In the genomic region with DNA sequence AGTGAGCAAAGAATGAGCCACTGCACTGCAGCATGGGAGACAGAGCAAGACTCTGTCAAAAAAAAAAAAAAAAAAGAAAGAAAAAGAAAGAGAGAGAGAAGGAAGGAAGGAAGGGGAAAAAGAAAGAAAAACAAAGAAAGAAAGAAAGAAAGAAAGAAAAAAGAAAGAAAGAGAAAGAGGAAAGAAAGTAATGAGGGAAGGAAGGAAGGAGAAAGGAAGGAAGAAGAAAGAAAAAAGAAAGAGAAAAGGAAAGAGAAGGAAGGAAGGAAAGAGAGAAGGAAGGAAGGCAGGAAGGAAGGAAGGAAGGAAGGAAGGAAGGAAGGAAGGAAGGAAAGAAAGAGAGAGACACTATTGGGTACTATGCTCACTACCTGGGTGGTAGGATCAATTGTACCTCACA, we compare ENCODE assay signal across 1 cellular context.
TF ChIP-seq lines count a peak whose summit lies in the region.

No MANE protein-coding gene starts in this region.

TF ChIP-seq in K562, 482 proteins besides CTCF, POLR2A, EP300 and RAD21:
- no peak for TF ChIP-seq ZNF431 (CRISPR knock-in tag; IDR thresholded peaks at IDR 0.05)
- TF ChIP-seq, protein P1, sequence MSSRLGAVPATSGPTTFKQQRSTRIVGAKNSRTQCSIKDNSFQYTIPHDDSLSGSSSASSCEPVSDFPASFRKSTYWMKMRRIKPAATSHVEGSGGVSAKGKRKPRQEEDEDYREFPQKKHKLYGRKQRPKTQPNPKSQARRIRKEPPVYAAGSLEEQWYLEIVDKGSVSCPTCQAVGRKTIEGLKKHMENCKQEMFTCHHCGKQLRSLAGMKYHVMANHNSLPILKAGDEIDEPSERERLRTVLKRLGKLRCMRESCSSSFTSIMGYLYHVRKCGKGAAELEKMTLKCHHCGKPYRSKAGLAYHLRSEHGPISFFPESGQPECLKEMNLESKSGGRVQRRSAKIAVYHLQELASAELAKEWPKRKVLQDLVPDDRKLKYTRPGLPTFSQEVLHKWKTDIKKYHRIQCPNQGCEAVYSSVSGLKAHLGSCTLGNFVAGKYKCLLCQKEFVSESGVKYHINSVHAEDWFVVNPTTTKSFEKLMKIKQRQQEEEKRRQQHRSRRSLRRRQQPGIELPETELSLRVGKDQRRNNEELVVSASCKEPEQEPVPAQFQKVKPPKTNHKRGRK (tag; IDR thresholded peaks at IDR 0.05), result peak; percentile 78
